Comparison of ENCODE assay signal across 8 cellular contexts in the genomic region with DNA sequence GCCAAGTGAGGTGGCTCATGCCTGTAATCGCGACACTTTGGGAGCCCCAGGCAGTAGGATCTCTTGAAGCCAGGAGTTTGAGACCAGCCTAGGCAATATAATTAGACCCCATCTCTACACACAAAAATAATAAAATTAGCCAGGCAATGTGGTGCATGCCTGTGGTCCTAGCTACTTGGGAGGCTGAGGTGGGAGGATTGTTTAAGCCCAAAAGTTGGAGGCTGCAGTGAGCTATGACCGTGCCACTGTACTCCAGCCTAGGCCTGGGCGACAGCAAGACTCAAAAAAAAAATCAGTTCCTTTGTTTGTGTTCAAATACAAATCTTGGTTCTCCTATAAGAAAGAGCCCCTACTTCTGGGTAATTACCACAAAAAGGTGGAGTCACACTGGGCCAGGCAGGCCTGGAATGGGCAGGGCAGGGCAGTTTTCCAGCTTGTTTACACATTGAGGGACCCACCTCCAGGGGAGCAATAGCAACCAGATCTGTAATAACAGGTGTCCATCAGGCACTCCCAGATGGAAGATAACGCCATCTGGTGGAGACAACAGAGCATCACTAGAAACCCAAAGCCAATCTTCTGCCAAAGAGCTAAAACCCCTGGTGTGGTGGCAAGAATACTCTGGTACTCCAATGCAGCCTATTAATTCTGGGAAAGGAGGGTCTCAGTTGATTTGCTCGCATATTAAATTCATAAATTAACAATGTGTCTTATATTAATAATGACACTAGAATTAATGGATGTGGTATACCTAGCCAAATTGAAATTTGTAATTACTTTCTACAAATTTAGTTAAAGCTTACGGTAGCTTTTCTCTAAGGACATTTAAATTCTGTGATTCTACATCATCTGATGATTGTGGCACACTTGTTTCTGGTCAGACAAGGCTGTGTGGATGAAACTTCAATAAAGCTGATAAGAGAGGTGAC. TPM values are rescaled to one million over a fixed set of nuclear protein-coding genes. Genes with fewer than 3 reads are reported as not detected.
A peak's percentile ranks its signal among the peaks of the same experiment; 100 is the strongest.
DNase-seq lines count a peak whose midpoint lies in the region; ATAC-seq and TF ChIP-seq lines count a peak whose summit lies in the region.

No MANE protein-coding gene starts in this region.

- no peak for TF ChIP-seq POLR2A in upper lobe of left lung (IDR thresholded peaks at IDR 0.05)

- H3K9me3 Mint-ChIP-seq in CD14-positive monocyte = peaks cover 0 to 3% (median 0%) of the 10 kb centered on the region in 7 donors

- H3K4me1 ChIP-seq in mucosa of descending colon (ENCODE audit: low read depth) = peaks cover 9% of the 10 kb centered on the region
- H3K4me1 ChIP-seq in upper lobe of left lung = no peaks in the 10 kb centered on the region

- H3K27ac ChIP-seq in upper lobe of left lung = peak overlapping the region in 1 of 4 donors; percentile 9

- H3K27ac Mint-ChIP-seq in CD14-positive monocyte = peak overlapping the region in 3 of 7 donors; percentile 20 to 57 (median 21)

- H3K4me3 Mint-ChIP-seq in CD14-positive monocyte = no peak overlapping the region

- no peaks in the 10 kb centered on the region for H3K9me3 ChIP-seq in mucosa of descending colon
- no peaks in the 10 kb centered on the region for H3K9me3 ChIP-seq in upper lobe of left lung

- H3K4me1 Mint-ChIP-seq in CD14-positive monocyte = no peaks in the 10 kb centered on the region

- DNase-seq in CD14-positive monocyte (ENCODE audit: low spot score) = no peak
- DNase-seq in GM19238 (ENCODE audit: insufficient read length, low spot score) = peak; percentile 68
- peak; percentile 95 for DNase-seq in HT-29 (ENCODE audit: low spot score)
- DNase-seq in NCI-H69 (lab: John Stamatoyannopoulos, UW) = peak; percentile 97
- DNase-seq in activated CD4-positive, alpha-beta T cell treated with anti-CD3 and anti-CD28 coated beads, Interleukin-2, amount 50 U/mL, for 1 hour = peak; percentile 30
- peak; percentile 89 for DNase-seq in epidermal melanocyte (ENCODE audit: insufficient read length, low spot score)
- peak; percentile 84 to 94 (median 85) for DNase-seq in mucosa of descending colon
- DNase-seq in upper lobe of left lung = peak in 1 of 2 donors; percentile 74

- H3K4me3 ChIP-seq in mucosa of descending colon = no peak overlapping the region
- H3K4me3 ChIP-seq in upper lobe of left lung = no peak overlapping the region

- peak; percentile 100 for ATAC-seq in mucosa of descending colon
- peak; percentile 90 for ATAC-seq in upper lobe of left lung (ENCODE audit: low FRiP score in 2 of 2)

- H3K27me3 Mint-ChIP-seq in CD14-positive monocyte (ENCODE audit: low read depth in 3 of 3) = peaks cover 1 to 4% (median 2%) of the 10 kb centered on the region in 3 donors

- intact Hi-C loops in CD14-positive monocyte (cut with micrococcal nuclease) = no loop called here
- intact Hi-C loops in mucosa of descending colon (cut with DNase I, micrococcal nuclease) = no loop called here

- no peaks in the 10 kb centered on the region for H3K27me3 ChIP-seq in upper lobe of left lung

- H3K36me3 ChIP-seq in mucosa of descending colon (ENCODE audit: low read depth) (no peaks in the 10 kb centered on the region), upper lobe of left lung (peaks cover 0 to 64% (median 18%) of the 10 kb centered on the region in 4 donors)

- no peak for TF ChIP-seq EP300 in upper lobe of left lung (IDR thresholded peaks at IDR 0.05)

- 65 to 76% methylated on average over 7 of the region's 7 CpGs for WGBS in upper lobe of left lung, 2 donors

- peaks cover 43 to 61% of the 10 kb centered on the region in 2 donors for H3K36me3 Mint-ChIP-seq in CD14-positive monocyte

- TF ChIP-seq CTCF in CD14-positive monocyte (IDR thresholded peaks at IDR 0.05) (peak; percentile 85), mucosa of descending colon (IDR thresholded peaks at IDR 0.05) (peak; percentile 76), upper lobe of left lung (IDR thresholded peaks at IDR 0.05) (peak; percentile 44 to 76 (median 70))

RNA-seq across cellular contexts. Expression of a gene that starts 13.2 kb away (rescaled TPM):
- 10 to 100 TPM; 31.1 to 31.8 TPM for polyA plus RNA-seq in CD14-positive monocyte
- 32.6 and 40.7 TPM in 2 replicates for total RNA-seq in HT-29 (2014; rRNA removed; shearing (Covaris generic))
- 10 to 100 TPM; 56.7 to 60.2 (median 60.1) TPM for total RNA-seq in mucosa of descending colon
- 10 to 100 TPM; 30.4 to 67.8 (median 44.2) TPM for total RNA-seq in upper lobe of left lung

RNA-seq across cellular contexts. Expression of a gene that starts 38.7 kb away (rescaled TPM):
- under 1 TPM in 1 of 2 donors, not detected in 1; 0.08 TPM for polyA plus RNA-seq in CD14-positive monocyte
- total RNA-seq in HT-29 (2014; rRNA removed; shearing (Covaris generic)) = 76.7 and 88.6 TPM in 2 replicates
- total RNA-seq in mucosa of descending colon = 100 to 1,000 TPM in 2 of 3 donors, 10 to 100 TPM in 1; 82.4 to 154 (median 115) TPM
- 1 to 10 TPM; 3.3 to 6.9 (median 4.9) TPM for total RNA-seq in upper lobe of left lung
